8 cellular contexts compared by ENCODE assay signal in the genomic region with DNA sequence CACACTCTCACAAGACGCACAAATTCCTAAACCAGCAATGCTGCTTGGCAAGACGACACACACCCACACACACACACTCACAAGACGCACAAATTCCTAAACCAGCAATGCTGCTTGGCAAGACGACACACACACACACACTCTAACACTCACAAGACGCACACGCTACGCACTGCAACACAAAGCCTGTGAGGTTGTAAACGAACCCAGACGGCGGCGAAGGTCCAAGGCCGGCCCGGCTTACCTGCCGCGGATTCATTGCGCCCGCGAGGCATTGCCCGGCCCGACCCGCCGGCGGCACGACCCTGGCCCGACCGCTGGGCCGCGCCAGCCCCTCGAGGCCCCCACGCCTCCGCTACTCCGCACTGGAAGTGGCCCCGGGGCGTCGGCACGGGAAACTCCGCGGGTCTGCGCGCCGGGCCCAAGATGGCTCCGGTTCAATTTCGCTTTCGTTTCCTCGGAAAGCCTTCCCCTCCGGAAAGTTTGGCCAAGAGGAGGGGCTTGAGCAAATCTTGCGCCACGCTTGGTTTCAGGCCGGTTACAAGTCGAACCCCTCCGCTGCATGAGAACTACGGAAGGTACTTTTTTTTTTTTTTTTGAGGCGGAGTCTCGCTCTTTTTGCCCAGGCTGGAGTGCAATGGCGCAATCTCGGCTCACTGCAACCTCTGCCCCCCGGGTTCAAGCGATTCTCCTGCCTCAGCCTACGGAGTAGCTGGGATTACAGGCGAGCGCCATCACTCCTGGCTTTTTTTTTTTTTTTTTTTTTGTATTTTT. TPM values are rescaled to one million over a fixed set of nuclear protein-coding genes. Genes with fewer than 3 reads are reported as not detected.
DNase-seq lines count a peak whose midpoint lies in the region; ATAC-seq lines count a peak whose summit lies in the region.

A gene with protein sequence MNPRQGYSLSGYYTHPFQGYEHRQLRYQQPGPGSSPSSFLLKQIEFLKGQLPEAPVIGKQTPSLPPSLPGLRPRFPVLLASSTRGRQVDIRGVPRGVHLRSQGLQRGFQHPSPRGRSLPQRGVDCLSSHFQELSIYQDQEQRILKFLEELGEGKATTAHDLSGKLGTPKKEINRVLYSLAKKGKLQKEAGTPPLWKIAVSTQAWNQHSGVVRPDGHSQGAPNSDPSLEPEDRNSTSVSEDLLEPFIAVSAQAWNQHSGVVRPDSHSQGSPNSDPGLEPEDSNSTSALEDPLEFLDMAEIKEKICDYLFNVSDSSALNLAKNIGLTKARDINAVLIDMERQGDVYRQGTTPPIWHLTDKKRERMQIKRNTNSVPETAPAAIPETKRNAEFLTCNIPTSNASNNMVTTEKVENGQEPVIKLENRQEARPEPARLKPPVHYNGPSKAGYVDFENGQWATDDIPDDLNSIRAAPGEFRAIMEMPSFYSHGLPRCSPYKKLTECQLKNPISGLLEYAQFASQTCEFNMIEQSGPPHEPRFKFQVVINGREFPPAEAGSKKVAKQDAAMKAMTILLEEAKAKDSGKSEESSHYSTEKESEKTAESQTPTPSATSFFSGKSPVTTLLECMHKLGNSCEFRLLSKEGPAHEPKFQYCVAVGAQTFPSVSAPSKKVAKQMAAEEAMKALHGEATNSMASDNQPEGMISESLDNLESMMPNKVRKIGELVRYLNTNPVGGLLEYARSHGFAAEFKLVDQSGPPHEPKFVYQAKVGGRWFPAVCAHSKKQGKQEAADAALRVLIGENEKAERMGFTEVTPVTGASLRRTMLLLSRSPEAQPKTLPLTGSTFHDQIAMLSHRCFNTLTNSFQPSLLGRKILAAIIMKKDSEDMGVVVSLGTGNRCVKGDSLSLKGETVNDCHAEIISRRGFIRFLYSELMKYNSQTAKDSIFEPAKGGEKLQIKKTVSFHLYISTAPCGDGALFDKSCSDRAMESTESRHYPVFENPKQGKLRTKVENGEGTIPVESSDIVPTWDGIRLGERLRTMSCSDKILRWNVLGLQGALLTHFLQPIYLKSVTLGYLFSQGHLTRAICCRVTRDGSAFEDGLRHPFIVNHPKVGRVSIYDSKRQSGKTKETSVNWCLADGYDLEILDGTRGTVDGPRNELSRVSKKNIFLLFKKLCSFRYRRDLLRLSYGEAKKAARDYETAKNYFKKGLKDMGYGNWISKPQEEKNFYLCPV (minus strand): TSS at position 439 of the 774 bp plus-strand sequence. CDS start 180 bp downstream, at position 259.

- no peaks in the 10 kb centered on the region for H3K9me3 Mint-ChIP-seq in effector memory CD8-positive, alpha-beta T cell

- H3K36me3 Mint-ChIP-seq in effector memory CD8-positive, alpha-beta T cell (ENCODE audit: insufficient read depth) = peaks cover 32% of the 10 kb centered on the region

- H2BK5ac ChIP-seq in mesendoderm (ENCODE audit: low read length) = peak within 1 kb of the TSS; percentile 85

- peak within 1 kb of the TSS; percentile 84 for H3K27ac ChIP-seq in mesendoderm (ENCODE audit: low read depth, low read length)

- H2AK5ac ChIP-seq in mesendoderm (ENCODE audit: low read length) = peak within 1 kb of the TSS; percentile 64

- H3K27me3 Mint-ChIP-seq in effector memory CD8-positive, alpha-beta T cell = no peaks in the 10 kb centered on the region

- H3K18ac ChIP-seq in mesendoderm (ENCODE audit: low read length) = peak within 1 kb of the TSS; percentile 47

- H3K4me2 ChIP-seq in mesendoderm (ENCODE audit: low read length) = peak within 1 kb of the TSS; percentile 89

- H3K56ac ChIP-seq in mesendoderm (ENCODE audit: low read length) = peak within 1 kb of the TSS; percentile 99

- H4K5ac ChIP-seq in mesendoderm (ENCODE audit: low read length) = no peak within 1 kb of the TSS

- no CpG with 5 or more reads among the region's 61 CpGs for WGBS in mesendoderm (ENCODE audit: extremely low coverage, insufficient coverage, low lambda C conversion rate)

- H3K4me1 Mint-ChIP-seq in effector memory CD8-positive, alpha-beta T cell (ENCODE audit: low read depth in 2 of 2) = peaks cover 46 to 69% of the 10 kb centered on the region in 2 donors

- POLR2A ChIA-PET in activated CD8-positive, alpha-beta memory T cell treated with anti-CD3 and anti-CD28 coated beads for 36 hours (lab: Charles Lee) = interaction anchor here (0.6 to 2.5 kb wide), 6 partner anchors 12 to 935 kb away, joined by 3 to 12 read pairs (median 7); no protein-coding TSS in a partner anchor

- peak; percentile 64 for ATAC-seq in GM19328 (IDR thresholded peaks at IDR 0.05; ENCODE audit: unreplicated experiment)
- peak; percentile 56 for ATAC-seq in HG03571 (IDR thresholded peaks at IDR 0.05; ENCODE audit: unreplicated experiment)
- peak; percentile 83 for ATAC-seq in effector memory CD8-positive, alpha-beta T cell (replicated peaks)

- peak within 1 kb of the TSS; percentile 69 for H3K23ac ChIP-seq in mesendoderm (ENCODE audit: low read length)

- H2BK15ac ChIP-seq in mesendoderm (replicated peaks; ENCODE audit: low read depth) = no peak within 1 kb of the TSS

- peak within 1 kb of the TSS; percentile 77 for H3K4ac ChIP-seq in mesendoderm (ENCODE audit: low read depth, low read length)

- DNase-seq in C1 segment of cervical spinal cord (lab: John Stamatoyannopoulos, UW) (peak in 12 of 14 donors; percentile 47 to 77 (median 64)), NOMO-1 (lab: John Stamatoyannopoulos, UW; ENCODE audit: unreplicated experiment in 2 of 2) (peak; percentile 96 to 97), mesendoderm (peak; percentile 96)
- peak; percentile 83 to 87 (median 86) for DNase-seq in effector memory CD8-positive, alpha-beta T cell
- DNase-seq in stimulated activated CD8-positive, alpha-beta memory T cell treated with anti-CD3 and anti-CD28 coated beads, Interleukin-12 subunit alpha, Interleukin-12 subunit beta, amount 100 ng/mL, for 4 hours (ENCODE audit: low read depth) = peak; percentile 82

- H3K79me1 ChIP-seq in mesendoderm (ENCODE audit: low read length) = peaks cover 30% of the 10 kb centered on the region

- H2BK120ac ChIP-seq in mesendoderm (ENCODE audit: low read depth, low read length) = no peak within 1 kb of the TSS

- H3K27ac Mint-ChIP-seq in effector memory CD8-positive, alpha-beta T cell = peak within 1 kb of the TSS; percentile 86 to 92

- H4K8ac ChIP-seq in mesendoderm (ENCODE audit: low read depth, low read length) = peak within 1 kb of the TSS; percentile 91

- peak within 1 kb of the TSS; percentile 87 for H3K4me3 ChIP-seq in mesendoderm (ENCODE audit: low read length)

- H3K36me3 ChIP-seq in mesendoderm (ENCODE audit: control insufficient read depth, insufficient read depth, low read length) = no peaks in the 10 kb centered on the region

- H3K27me3 ChIP-seq in mesendoderm (ENCODE audit: insufficient read depth, low read length, poor library complexity) = no peaks in the 10 kb centered on the region

- CTCF ChIA-PET in activated CD8-positive, alpha-beta memory T cell treated with anti-CD3 and anti-CD28 coated beads for 36 hours (lab: Charles Lee) = interaction anchor here (0.6 to 1.8 kb wide), 8 partner anchors 18 to 570 kb away, joined by 3 to 6 read pairs (median 3); no protein-coding TSS in a partner anchor

- peaks cover 23% of the 10 kb centered on the region for H3K4me1 ChIP-seq in mesendoderm (ENCODE audit: control insufficient read depth, low read depth, low read length)

- peak within 1 kb of the TSS; percentile 90 for H3K9ac ChIP-seq in mesendoderm (ENCODE audit: low read length)

- peak within 1 kb of the TSS; percentile 74 to 89 for H3K4me3 Mint-ChIP-seq in effector memory CD8-positive, alpha-beta T cell

- peaks cover 54% of the 10 kb centered on the region for H3K79me2 ChIP-seq in mesendoderm (ENCODE audit: control insufficient read depth, insufficient read depth, low read length)

RNA-seq across cellular contexts. Expression of the gene that starts here (rescaled TPM):
- total RNA-seq in activated CD8-positive, alpha-beta memory T cell treated with anti-CD3 and anti-CD28 coated beads for 36 hours = 100 to 1,000 TPM; 197 to 202 TPM
- 111 TPM for polyA plus RNA-seq in mesendoderm (2013, experiment 1 of 2)
- polyA plus RNA-seq in mesendoderm (2013, experiment 2 of 2) = 114 TPM

Comparison
In these comparisons a context has a peak if more than half of its experiments do, and no peak if none do; other contexts are left out.
1. Peak in every context shown above with its lines: DNase-seq, ATAC-seq, H3K4me3 ChIP-seq and H3K27ac ChIP-seq.